Comparison of ENCODE assay signal across 1 cellular context in genomic region chr11:46246514-46246913, GRCh38.
TF ChIP-seq lines count a peak whose summit lies in the region.

No MANE protein-coding gene starts in this region.

TF ChIP-seq in GM12878, 131 proteins besides CTCF, POLR2A, EP300 and RAD21 (continued from another document):
- TF ChIP-seq E2F8 (IDR thresholded peaks at IDR 0.05; ENCODE audit: low read depth, partially characterized antibody) (no peak), MXI1 (IDR thresholded peaks at IDR 0.05; ENCODE audit: low read depth, low read length) (no peak)
TF ChIP-seq in GM12878: peak in this region for 1.
